23 cellular contexts compared by ENCODE assay signal in genomic region chr14:91751719-91752118, GRCh38. TPM values are rescaled to one million over a fixed set of nuclear protein-coding genes. Genes with fewer than 3 reads are reported as not detected.
DNase-seq lines count a peak whose midpoint lies in the region; ATAC-seq, FAIRE-seq and TF ChIP-seq lines count a peak whose summit lies in the region.
"Had no signal": no experiment of that assay in that cellular context is flagged by ENCODE, and none has a peak within 500 bp of the region (broad histone marks: within the 10 kb centered on the region; RNA-seq: fewer than 3 reads in every experiment).

No MANE protein-coding gene starts in this region.

- H3K27ac ChIP-seq in mucosa of rectum (ENCODE audit: low read depth in 2 of 2, low read length in 2 of 2) (peak overlapping the region; percentile 68 to 74), gastroesophageal sphincter (no peak overlapping the region)
- H3K27ac ChIP-seq: 22Rv1, A549, C4-2B, GM23248 had no signal

- H3K36me3 ChIP-seq in bronchial epithelial cell (ENCODE audit: control insufficient read depth, insufficient read depth, low read length) (no peaks in the 10 kb centered on the region), mucosa of rectum (ENCODE audit: control insufficient read depth in 2 of 2, insufficient read depth in 2 of 2, low read length in 2 of 2) (no peaks in the 10 kb centered on the region), gastroesophageal sphincter (no peaks in the 10 kb centered on the region)

- 88 to 100% methylated on average over 1 of the region's 2 CpGs for WGBS in gastroesophageal sphincter (ENCODE audit: low coverage in 1 of 2), 2 donors

- H3K27me3 Mint-ChIP-seq in Calu3 (ENCODE audit: unreplicated experiment): no peaks in the 10 kb centered on the region
- H3K27me3 Mint-ChIP-seq: CD4-positive, alpha-beta T cell had no signal

- peaks cover 17% of the 10 kb centered on the region for H3K9me3 Mint-ChIP-seq in Calu3 (ENCODE audit: low read depth, unreplicated experiment)
- H3K9me3 Mint-ChIP-seq: CD4-positive, alpha-beta T cell had no signal

- DNase-seq in NCI-H2029 treated with DMSO at 0.1 percent for 48 hours (lab: John Stamatoyannopoulos, UW) (peak; percentile 3), NCI-H2029 (lab: John Stamatoyannopoulos, UW) (no peak), Calu3 (no peak), bronchial epithelial cell (ENCODE audit: low read depth) (peak; percentile 6), Kasumi-1 (lab: John Stamatoyannopoulos, UW) (no peak), NCI-H748 (lab: John Stamatoyannopoulos, UW; ENCODE audit: unreplicated experiment) (no peak)
- DNase-seq: AML-193; Caco-2; CD4-positive, alpha-beta T cell; DMS153; DMS79; GDM1; GM23248; HCEC 1CT had no signal

- H3K9me3 ChIP-seq in mucosa of rectum (ENCODE audit: control insufficient read depth in 2 of 2, low read length in 2 of 2) (no peaks in the 10 kb centered on the region), gastroesophageal sphincter (no peaks in the 10 kb centered on the region)
- H3K9me3 ChIP-seq: Caco-2 had no signal

- no peak overlapping the region for H3K9ac ChIP-seq in mucosa of rectum (ENCODE audit: low read depth in 1 of 2, low read length in 2 of 2)
- H3K9ac ChIP-seq: GM23248 had no signal

- H3K4me1 ChIP-seq in mucosa of rectum (ENCODE audit: control insufficient read depth in 2 of 2, insufficient read depth in 2 of 2, low read length in 2 of 2) (peaks cover 6 to 42% of the 10 kb centered on the region in 2 donors), gastroesophageal sphincter (peaks cover 0 to 10% (median 0%) of the 10 kb centered on the region in 3 donors)

- H3K36me3 Mint-ChIP-seq in Calu3 (ENCODE audit: insufficient read depth, unreplicated experiment): peaks cover 23% of the 10 kb centered on the region

- no peak for TF ChIP-seq POLR2A in gastroesophageal sphincter (IDR thresholded peaks at IDR 0.05)

- intact Hi-C loops in Calu3 (cut with micrococcal nuclease; ENCODE audit: unreplicated experiment): loop anchor here (10.0 kb wide), 1 partner anchor 97 kb away; no protein-coding TSS in a partner anchor

- no peak overlapping the region for H3K4me3 ChIP-seq in bronchial epithelial cell (ENCODE audit: low read depth, low read length)
- H3K4me3 ChIP-seq in mucosa of rectum (ENCODE audit: low read length in 2 of 2): no peak overlapping the region
- H3K4me3 ChIP-seq in gastroesophageal sphincter: no peak overlapping the region
- H3K4me3 ChIP-seq: A549, GM23248 had no signal

- H3K27ac Mint-ChIP-seq in Calu3 (ENCODE audit: unreplicated experiment): peak overlapping the region; percentile 55
- H3K27ac Mint-ChIP-seq: CD4-positive, alpha-beta T cell had no signal

- CTCF ChIA-PET in Calu3 (lab: Charles Lee): no interaction called here

- no peak for ATAC-seq in gastroesophageal sphincter
- ATAC-seq: A549 had no signal

- TF ChIP-seq EP300 in gastroesophageal sphincter (IDR thresholded peaks at IDR 0.05): no peak

- no TSS peak for BruUV-seq in Calu3 (replicated peaks; lab: Mats Ljungman, UMichigan)

- FAIRE-seq in bronchial epithelial cell (lab: Jason Lieb, UNC): peak; percentile 76
- FAIRE-seq: A549, GM12892, GM18507, H54 had no signal

- no peak for TF ChIP-seq CTCF in Calu3 (IDR thresholded peaks at IDR 0.05; ENCODE audit: unreplicated experiment)
- TF ChIP-seq CTCF in bronchial epithelial cell (IDR thresholded peaks at IDR 0.05; ENCODE audit: insufficient read depth, low read length, severe bottlenecking): no peak
- TF ChIP-seq CTCF in gastroesophageal sphincter (IDR thresholded peaks at IDR 0.05): no peak

- peaks cover 37% of the 10 kb centered on the region for H3K4me1 Mint-ChIP-seq in Calu3 (ENCODE audit: low read depth, unreplicated experiment)

- no peak overlapping the region for H3K4me3 Mint-ChIP-seq in Calu3 (ENCODE audit: low read depth, unreplicated experiment)
- H3K4me3 Mint-ChIP-seq: CD4-positive, alpha-beta T cell had no signal

- no peaks in the 10 kb centered on the region for H3K27me3 ChIP-seq in bronchial epithelial cell (ENCODE audit: control insufficient read depth, insufficient read depth, low read length)
- H3K27me3 ChIP-seq in mucosa of rectum (ENCODE audit: control insufficient read depth in 2 of 2, insufficient read depth in 2 of 2, low read length in 2 of 2): no peaks in the 10 kb centered on the region
- H3K27me3 ChIP-seq in gastroesophageal sphincter: no peaks in the 10 kb centered on the region

RNA-seq across cellular contexts. Expression of gene CATSPERB, which starts 19.8 kb away (rescaled TPM):
- total RNA-seq in Calu3 (2022) (10.2 and 14.3 TPM in 2 replicates), bronchial epithelial cell (2.1 and 3.7 TPM in 2 replicates), gastroesophageal sphincter (1 to 10 TPM in 3 of 4 donors, under 1 TPM in 1; 0.93 to 4.8 (median 1.5) TPM)
- total RNA-seq: Daoy had no signal

Comparison
In these comparisons a context has a peak if more than half of its experiments do, and no peak if none do; other contexts are left out.
1. DNase-seq: peak in NCI-H2029 treated with DMSO at 0.1 percent for 48 hours (single experiment) and bronchial epithelial cell (single experiment); none in NCI-H2029 (single experiment), Calu3 (single experiment), Kasumi-1 (0 of 2) and NCI-H748 (single experiment).
2. H3K27ac ChIP-seq: peak in mucosa of rectum (2 of 2); none in gastroesophageal sphincter (0 of 4).